25 cellular contexts compared by ENCODE assay signal in genomic region chr3:229262-229661, GRCh38. TPM values are rescaled to one million over a fixed set of nuclear protein-coding genes. Genes with fewer than 3 reads are reported as not detected.
A peak's percentile ranks its signal among the peaks of the same experiment; 100 is the strongest.
DNase-seq lines count a peak whose midpoint lies in the region; FAIRE-seq and TF ChIP-seq lines count a peak whose summit lies in the region.
"Had no signal": no experiment of that assay in that cellular context is flagged by ENCODE, and none has a peak within 500 bp of the region (broad histone marks: within the 10 kb centered on the region; RNA-seq: fewer than 3 reads in every experiment).

No MANE protein-coding gene starts in this region.

- POLR2A ChIA-PET in MCF 10A (lab: Yijun Ruan, JAX) = no interaction called here

- H3K4me1 Mint-ChIP-seq in MCF 10A (ENCODE audit: insufficient read depth, unreplicated experiment) = no peaks in the 10 kb centered on the region

- no peaks in the 10 kb centered on the region for H3K36me3 ChIP-seq in breast epithelium
- H3K36me3 ChIP-seq in endocrine pancreas (ENCODE audit: control insufficient read depth, insufficient read depth, low read length) = no peaks in the 10 kb centered on the region

- no peaks in the 10 kb centered on the region for H3K9me3 ChIP-seq in breast epithelium
- H3K9me3 ChIP-seq in endocrine pancreas (ENCODE audit: control insufficient read depth, low read length) = no peaks in the 10 kb centered on the region

- FAIRE-seq in urothelium cell line (lab: Jason Lieb, UNC) = no peak
- FAIRE-seq: GM12892, K562 had no signal

- BruUV-seq in MCF 10A (replicated peaks; lab: Mats Ljungman, UMichigan) = no TSS peak

- TF ChIP-seq POLR2A in breast epithelium (IDR thresholded peaks at IDR 0.05) = no peak

- no peaks in the 10 kb centered on the region for H3K4me1 ChIP-seq in breast epithelium
- peaks cover 10% of the 10 kb centered on the region for H3K4me1 ChIP-seq in endocrine pancreas (ENCODE audit: control insufficient read depth, insufficient read depth, low read length)

- no peaks in the 10 kb centered on the region for H3K27me3 ChIP-seq in breast epithelium
- H3K27me3 ChIP-seq in endocrine pancreas (ENCODE audit: control insufficient read depth, insufficient read depth, low read length) = no peaks in the 10 kb centered on the region

- no peak overlapping the region for H3K4me3 ChIP-seq in breast epithelium
- H3K4me3 ChIP-seq in endocrine pancreas (ENCODE audit: control insufficient read depth, insufficient read depth, low read length) = peak overlapping the region; percentile 43
- H3K4me3 ChIP-seq: K562 had no signal

- peak overlapping the region; percentile 22 to 23 for H3K27ac ChIP-seq in breast epithelium
- H3K27ac ChIP-seq: 22Rv1, RWPE1 had no signal

- TF ChIP-seq CTCF in breast epithelium (IDR thresholded peaks at IDR 0.05) (no peak), MCF 10A (IDR thresholded peaks at IDR 0.05; ENCODE audit: unreplicated experiment) (no peak)

- no peak overlapping the region for H3K27ac Mint-ChIP-seq in MCF 10A (ENCODE audit: low read depth, unreplicated experiment)

- H3K4me3 Mint-ChIP-seq in MCF 10A (ENCODE audit: unreplicated experiment) = no peak overlapping the region

- no peak overlapping the region for H3K9ac ChIP-seq in endocrine pancreas (ENCODE audit: control insufficient read depth, insufficient read depth, low read length)

- peaks cover 9% of the 10 kb centered on the region for H3K27me3 Mint-ChIP-seq in MCF 10A (ENCODE audit: insufficient read depth, unreplicated experiment)

- no peaks in the 10 kb centered on the region for H3K36me3 Mint-ChIP-seq in MCF 10A (ENCODE audit: insufficient read depth, unreplicated experiment)

- intact Hi-C loops in breast epithelium (cut with DNase I; ENCODE audit: low total_unique reads) (no loop called here), MCF 10A (cut with micrococcal nuclease) (no loop called here)

- CTCF ChIA-PET in MCF 10A (lab: Yijun Ruan, JAX) = no interaction called here

- DNase-seq in breast epithelium (ENCODE audit: low spot score in 2 of 2) (peak in 1 of 2 donors; percentile 17), MCF 10A (ENCODE audit: unreplicated experiment) (no peak), left kidney (ENCODE audit: low read depth, low spot score) (peak; percentile 21), urothelium cell line (ENCODE audit: low spot score) (peak; percentile 9), NCI-H748 treated with DMSO at 0.1 percent for 48 hours (lab: John Stamatoyannopoulos, UW) (no peak), A172 (ENCODE audit: low spot score) (no peak)
- no peak for DNase-seq in stimulated activated CD4-positive, alpha-beta T cell treated with anti-CD3 and anti-CD28 coated beads, Interleukin-1b, Interleukin-23, amount 100 ng/mL, for 48 hours
- DNase-seq: ACHN, Calu3, DMS79 treated with DMSO at 0.1 percent for 48 hours, H7, Kasumi-1, NCI-H1105 treated with DMSO at 0.1 percent for 48 hours, NCI-H1930, NCI-H2107, NCI-H446, NCI-H524 treated with DMSO at 0.1 percent for 48 hours, SHP77 treated with DMSO at 0.1 percent for 48 hours had no signal

- H3K9me3 Mint-ChIP-seq in MCF 10A (ENCODE audit: unreplicated experiment) = no peaks in the 10 kb centered on the region

RNA-seq across cellular contexts. Expression of gene CHL1, which starts 32.7 kb away (rescaled TPM):
- 10 to 100 TPM; 34.8 to 49.8 (median 40.3) TPM for total RNA-seq in breast epithelium
- not detected in 2 replicates for total RNA-seq in MCF 10A (2022)
- total RNA-seq in A172 (2014; rRNA removed; shearing (Covaris generic)) = not detected in 2 replicates
- total RNA-seq: HT1080, M059J had no signal

Comparison
In these comparisons a context has a peak if more than half of its experiments do, and no peak if none do; other contexts are left out.
1. RNA of gene CHL1, which starts 32.7 kb away (total RNA-seq): 34.8 to 49.8 TPM in breast epithelium; not detected in MCF 10A and not detected in A172; every median in the first group is over 10 times any median in the second.
2. DNase-seq: peak in left kidney (single experiment) and urothelium cell line (single experiment); none in MCF 10A (single experiment), stimulated activated CD4-positive, alpha-beta T cell treated with anti-CD3 and anti-CD28 coated beads, Interleukin-1b, Interleukin-23, amount 100 ng/mL, for 48 hours (single experiment), NCI-H748 treated with DMSO at 0.1 percent for 48 hours (single experiment) and A172 (single experiment).